In the genomic region with DNA sequence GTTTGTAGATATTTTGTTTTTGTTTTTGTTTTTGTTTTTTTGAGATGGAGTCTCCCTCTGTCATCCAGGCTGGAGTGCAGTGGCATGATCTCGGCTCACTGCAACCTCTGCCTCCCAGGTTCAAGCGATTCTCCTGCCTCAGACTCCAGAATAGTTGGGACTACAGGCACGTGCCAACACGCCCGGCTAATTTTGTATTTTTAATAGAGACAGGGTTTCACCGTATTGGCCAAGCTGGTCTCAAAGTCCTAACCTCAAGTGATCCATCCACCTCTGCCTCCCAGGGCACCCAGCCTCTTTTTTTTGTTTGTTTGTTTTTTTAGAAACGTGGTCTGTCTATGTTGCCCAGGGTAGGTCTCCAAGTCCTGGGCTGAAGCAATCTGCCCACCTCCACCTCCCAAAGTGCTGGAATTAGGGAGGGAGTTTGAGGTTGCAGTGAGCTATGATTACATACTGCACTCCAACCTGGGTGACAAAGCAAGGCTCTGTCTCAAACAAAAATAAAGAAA, we compare ENCODE assay signal across 6 cellular contexts.
DNase-seq lines count a peak whose midpoint lies in the region; ATAC-seq and TF ChIP-seq lines count a peak whose summit lies in the region.
"Not testable (repeated sequence)": the region's sequence is repeated elsewhere in the genome, so short reads cannot be mapped to it uniquely, and the experiment has no call there.

No MANE protein-coding gene starts in this region.

- H3K4ac ChIP-seq in IMR-90 (ENCODE audit: low read depth, low read length), result peak overlapping the region; percentile 44; the same call in 1 of the 2 replicates
- not testable (repeated sequence) for H3K4ac ChIP-seq in mesenchymal stem cell (ENCODE audit: low read depth in 1 of 2, low read length in 2 of 2)

- peak overlapping the region; percentile 53; the same call in 1 of the 2 replicates for H3K4me2 ChIP-seq in HCT116 (ENCODE audit: low read length)
- H3K4me2 ChIP-seq in IMR-90 (ENCODE audit: low read depth, low read length); mesenchymal stem cell (ENCODE audit: low read length, poor library complexity, severe bottlenecking): not testable (repeated sequence)
- peak overlapping the region; percentile 70 for H3K4me2 ChIP-seq in PC-3 (ENCODE audit: low read length)
- peak overlapping the region; percentile 66 for H3K4me2 ChIP-seq in mammary epithelial cell (ENCODE audit: insufficient read depth, low read depth, low read length)

- not testable (repeated sequence) for H3K4me3 Mint-ChIP-seq in T-helper 1 cell treated with Interleukin-12 subunit alpha and Interleukin-12 subunit beta and Interleukin-4 antibody, amounts not matched to agents 30 μg/mL and 1 μg/mL, for 36 hours

- not testable (repeated sequence) for H3K27me3 Mint-ChIP-seq in T-helper 1 cell treated with Interleukin-12 subunit alpha and Interleukin-12 subunit beta and Interleukin-4 antibody, amounts not matched to agents 30 μg/mL and 1 μg/mL, for 36 hours (ENCODE audit: low read depth)

- H3F3A ChIP-seq in PC-3 (ENCODE audit: low read length, unreplicated experiment), result not testable (repeated sequence)

- TF ChIP-seq POLR2A in HCT116 (IDR thresholded peaks at IDR 0.05; ENCODE audit: borderline replicate concordance, extremely low read depth, insufficient read depth, insufficient read length); IMR-90 (IDR thresholded peaks at IDR 0.05; ENCODE audit: low read depth, low read length): not testable (repeated sequence)

- H2BK12ac ChIP-seq in mesenchymal stem cell (ENCODE audit: low read length in 2 of 2), result not testable (repeated sequence)

- not testable (repeated sequence) for H4K20me1 ChIP-seq in HCT116 (ENCODE audit: insufficient read depth); IMR-90 (ENCODE audit: insufficient read depth, low read length); PC-3 (ENCODE audit: low read length); mammary epithelial cell (ENCODE audit: insufficient read depth, low read length)

- not testable (repeated sequence) for H2AK9ac ChIP-seq in IMR-90 (replicated peaks; ENCODE audit: low read depth, low read length, poor library complexity)

- CTCF ChIA-PET in HCT116 (lab: Charles Lee); PC-3 (lab: Charles Lee); mammary epithelial cell (lab: Charles Lee; ENCODE audit: low non-redundant PET): not testable (repeated sequence)
- CTCF ChIA-PET in IMR-90 (lab: Yijun Ruan, JAX), result interaction anchor here (1.2 kb wide), 1 partner anchor 194 kb away, joined by 3 read pairs; no protein-coding TSS in a partner anchor

- TF ChIP-seq CTCF in HCT116 (IDR thresholded peaks at IDR 0.05 in 2 of 3, conservative IDR thresholded peaks at IDR 0.05 in 1 of 3; ENCODE audit: borderline replicate concordance in 1 of 3, insufficient read depth in 1 of 3, low read depth in 2 of 3, low read length in 2 of 3); IMR-90 (conservative IDR thresholded peaks at IDR 0.05; ENCODE audit: low read depth, low read length); PC-3 (conservative IDR thresholded peaks at IDR 0.05; ENCODE audit: low read depth, low read length); mammary epithelial cell (conservative IDR thresholded peaks at IDR 0.05 in 1 of 2, IDR thresholded peaks at IDR 0.05 in 1 of 2; ENCODE audit: extremely low read depth in 1 of 2, insufficient read depth in 1 of 2, low read depth in 1 of 2, low read length in 2 of 2): not testable (repeated sequence)

- not testable (repeated sequence) for H3K9me1 ChIP-seq in IMR-90 (ENCODE audit: insufficient read depth, low read length)

- not testable (repeated sequence) for DNase-seq in HCT116 (ENCODE audit: low read depth, low spot score); IMR-90; PC-3; mesenchymal stem cell
- peak; percentile 26 for DNase-seq in mammary epithelial cell

- H3K36me3 ChIP-seq in HCT116 (ENCODE audit: control insufficient read depth in 1 of 2, insufficient read depth in 2 of 2, low read length in 2 of 2); IMR-90 (ENCODE audit: control insufficient read depth, insufficient read depth, low read length); PC-3 (ENCODE audit: low read depth, low read length); mammary epithelial cell (ENCODE audit: insufficient read depth, low read length); mesenchymal stem cell (ENCODE audit: control insufficient read depth in 1 of 2, insufficient read depth in 2 of 2, low read depth in 1 of 2, low read length in 2 of 2): not testable (repeated sequence)

- RAD21 ChIA-PET in HCT116 (lab: Charles Lee; ENCODE audit: low non-redundant PET in 1 of 2, low total read pairs in 2 of 2, uncharacterized antibody in 2 of 2, unreplicated experiment in 2 of 2), result interaction anchor here in 1 of 2 experiments (0.7 kb wide), 1 partner anchor 34 kb away, joined by 3 read pairs; no protein-coding TSS in a partner anchor

- dilution Hi-C loops in IMR-90 (cut with HindIII; ENCODE audit: low sequenced_read_pairs, unreplicated experiment), result not testable (repeated sequence)
- dilution Hi-C loops in mammary epithelial cell (cut with HindIII; ENCODE audit: low sequenced_read_pairs), result loop anchor here (25.0 kb wide), 1 partner anchor 197 kb away; no protein-coding TSS in a partner anchor

- not testable (repeated sequence) for H3K56ac ChIP-seq in IMR-90 (ENCODE audit: extremely low read depth, insufficient read depth, low read length)

- H3K79me2 ChIP-seq in HCT116 (ENCODE audit: insufficient read depth, low read length); PC-3 (ENCODE audit: low read length); mammary epithelial cell (ENCODE audit: insufficient read depth, low read length): not testable (repeated sequence)

- H3K23ac ChIP-seq in IMR-90 (ENCODE audit: low read depth, low read length); mesenchymal stem cell (ENCODE audit: low read length in 2 of 2): not testable (repeated sequence)

- POLR2A ChIA-PET in HCT116 (lab: Charles Lee); IMR-90 (lab: Charles Lee; ENCODE audit: unreplicated experiment); PC-3 (lab: Charles Lee; ENCODE audit: unreplicated experiment): not testable (repeated sequence)

- not testable (repeated sequence) for H3K9me3 Mint-ChIP-seq in T-helper 1 cell treated with Interleukin-12 subunit alpha and Interleukin-12 subunit beta and Interleukin-4 antibody, amounts not matched to agents 30 μg/mL and 1 μg/mL, for 36 hours

- H2AFZ ChIP-seq in HCT116 (ENCODE audit: low read depth, low read length, poor library complexity, severe bottlenecking); IMR-90 (replicated peaks; ENCODE audit: low read length, poor library complexity); PC-3 (ENCODE audit: low read length); mesenchymal stem cell (ENCODE audit: low read depth, low read length): not testable (repeated sequence)
- peak overlapping the region; percentile 6 for H2AFZ ChIP-seq in mammary epithelial cell (ENCODE audit: low read depth, low read length)

- H3K4me3 ChIP-seq in HCT116 (replicated peaks in 1 of 2; ENCODE audit: low read depth in 1 of 2, low read length in 2 of 2); IMR-90 (ENCODE audit: insufficient read depth, low read depth, low read length); PC-3 (ENCODE audit: low read length); mammary epithelial cell (replicated peaks in 1 of 3; ENCODE audit: insufficient read depth in 1 of 3, low read depth in 2 of 3, low read length in 3 of 3); mesenchymal stem cell (ENCODE audit: insufficient read depth in 1 of 2, low read depth in 1 of 2, low read length in 2 of 2): not testable (repeated sequence)

- peak overlapping the region; percentile 28 for H3K27ac Mint-ChIP-seq in T-helper 1 cell treated with Interleukin-12 subunit alpha and Interleukin-12 subunit beta and Interleukin-4 antibody, amounts not matched to agents 30 μg/mL and 1 μg/mL, for 36 hours

- whole genome bisulfite sequencing in IMR-90 (ENCODE audit: extremely low coverage in 2 of 2, insufficient read length in 1 of 2), 2 experiments, result no CpG with 5 or more reads among the region's 7 CpGs
- 33% methylated on average over 3 of the region's 7 CpGs for WGBS in mammary epithelial cell (ENCODE audit: low coverage, missing lambda C conversion rate)
- 94% methylated on average over 6 of the region's 7 CpGs for WGBS in mesenchymal stem cell

- not testable (repeated sequence) for H3K9ac ChIP-seq in HCT116 (ENCODE audit: low read length); IMR-90 (ENCODE audit: low read depth, low read length); PC-3 (ENCODE audit: low read length); mammary epithelial cell (ENCODE audit: insufficient read depth, low read length); mesenchymal stem cell (ENCODE audit: low read length)

- H4K91ac ChIP-seq in IMR-90 (ENCODE audit: insufficient read depth, low read depth, low read length), result peak overlapping the region; percentile 62; the same call in 1 of the 2 replicates
- H4K91ac ChIP-seq in mesenchymal stem cell (ENCODE audit: low read length), result not testable (repeated sequence)

- H3K9me2 ChIP-seq in HCT116 (ENCODE audit: insufficient read depth); PC-3 (replicated peaks; ENCODE audit: low read length): not testable (repeated sequence)

- H2BK5ac ChIP-seq in IMR-90 (ENCODE audit: low read depth, low read length, poor library complexity, severe bottlenecking); mesenchymal stem cell (ENCODE audit: low read depth, low read length, poor library complexity, severe bottlenecking): not testable (repeated sequence)

- H3K4me1 ChIP-seq in HCT116 (ENCODE audit: control insufficient read depth in 1 of 2, insufficient read depth in 2 of 2, low read length in 2 of 2) (peaks cover 10 to 26% of the 10 kb centered on the region in 2 experiments; a peak in 3 of 4 replicates), IMR-90 (ENCODE audit: control insufficient read depth, insufficient read depth, low read length) (peaks cover 15% of the 10 kb centered on the region), PC-3 (ENCODE audit: insufficient read depth, low read length) (peaks cover 24% of the 10 kb centered on the region), mammary epithelial cell (ENCODE audit: insufficient read depth, low read length) (peaks cover 21% of the 10 kb centered on the region)
- not testable (repeated sequence) for H3K4me1 ChIP-seq in mesenchymal stem cell (ENCODE audit: control insufficient read depth, insufficient read depth, low read depth, low read length)

- peaks cover 32% of the 10 kb centered on the region for H3K4me1 Mint-ChIP-seq in T-helper 1 cell treated with Interleukin-12 subunit alpha and Interleukin-12 subunit beta and Interleukin-4 antibody, amounts not matched to agents 30 μg/mL and 1 μg/mL, for 36 hours (ENCODE audit: low read depth)

- TF ChIP-seq RAD21 in HCT116 (IDR thresholded peaks at IDR 0.05; ENCODE audit: low read depth); IMR-90 (IDR thresholded peaks at IDR 0.05; ENCODE audit: low read length): not testable (repeated sequence)

- not testable (repeated sequence) for H3K36me3 Mint-ChIP-seq in T-helper 1 cell treated with Interleukin-12 subunit alpha and Interleukin-12 subunit beta and Interleukin-4 antibody, amounts not matched to agents 30 μg/mL and 1 μg/mL, for 36 hours (ENCODE audit: low read depth)

- not testable (repeated sequence) for H3K9me3 ChIP-seq in HCT116 (ENCODE audit: control insufficient read depth in 1 of 2, insufficient read depth in 1 of 2, low read depth in 1 of 2, low read length in 2 of 2); IMR-90 (ENCODE audit: control insufficient read depth, insufficient read depth, low read length); PC-3 (ENCODE audit: low read length); mammary epithelial cell (replicated peaks; ENCODE audit: insufficient read depth, low read length); mesenchymal stem cell (ENCODE audit: control insufficient read depth, low read length)

- H3K14ac ChIP-seq in IMR-90 (replicated peaks; ENCODE audit: low read depth, low read length), result peak overlapping the region; percentile 38; the same call in 1 of the 2 replicates
- not testable (repeated sequence) for H3K14ac ChIP-seq in mesenchymal stem cell (ENCODE audit: low read length in 2 of 2)

- H2BK15ac ChIP-seq in IMR-90 (ENCODE audit: low read depth, low read length), result peak overlapping the region; percentile 66; the same call in 2 of the 3 replicates
- H2BK15ac ChIP-seq in mesenchymal stem cell (ENCODE audit: low read depth, poor library complexity, severe bottlenecking), result not testable (repeated sequence)

- not testable (repeated sequence) for H3K27me3 ChIP-seq in HCT116 (ENCODE audit: insufficient read depth, low read length); IMR-90 (ENCODE audit: control insufficient read depth, insufficient read depth, low read length); PC-3 (ENCODE audit: low read length); mammary epithelial cell (ENCODE audit: insufficient read depth, low read length); mesenchymal stem cell (ENCODE audit: control insufficient read depth in 1 of 2, insufficient read depth in 1 of 2, low read length in 2 of 2)

- H2AK5ac ChIP-seq in IMR-90 (ENCODE audit: low read depth, low read length) (peak overlapping the region; percentile 79), mesenchymal stem cell (ENCODE audit: low read length, severe bottlenecking) (peak overlapping the region; percentile 70)

- not testable (repeated sequence) for H3K79me1 ChIP-seq in IMR-90 (ENCODE audit: low read depth in 1 of 2, low read length in 2 of 2); mesenchymal stem cell (replicated peaks; ENCODE audit: low read length, poor library complexity, severe bottlenecking)

- H2BK20ac ChIP-seq in IMR-90 (ENCODE audit: low read depth, low read length), result peak overlapping the region; percentile 67; the same call in 1 of the 2 replicates

- peak overlapping the region; percentile 42; the same call in 1 of the 2 replicates for H2BK120ac ChIP-seq in IMR-90 (ENCODE audit: low read depth, low read length)
- H2BK120ac ChIP-seq in mesenchymal stem cell (ENCODE audit: low read depth, low read length), result not testable (repeated sequence)

- not testable (repeated sequence) for H3K27ac ChIP-seq in HCT116 (ENCODE audit: low read depth, low read length); IMR-90 (ENCODE audit: insufficient read depth, low read length); mammary epithelial cell (ENCODE audit: insufficient read depth, low read depth, low read length); mesenchymal stem cell (ENCODE audit: low read length, poor library complexity, severe bottlenecking)
- H3K27ac ChIP-seq in PC-3 (ENCODE audit: low read length), result peak overlapping the region; percentile 85

- intact Hi-C loops in HCT116 (cut with micrococcal nuclease) (loop anchor here (10.0 kb wide), 1 partner anchor 350 kb away; no protein-coding TSS in a partner anchor), IMR-90 (cut with micrococcal nuclease) (loop anchor here (10.0 kb wide), 1 partner anchor 180 kb away; no protein-coding TSS in a partner anchor), PC-3 (cut with micrococcal nuclease) (loop anchor here (10.0 kb wide), 1 partner anchor 450 kb away; no protein-coding TSS in a partner anchor)
- intact Hi-C loops in mammary epithelial cell (cut with micrococcal nuclease), result not testable (repeated sequence)

- not testable (repeated sequence) for ATAC-seq in HCT116; IMR-90 (ENCODE audit: low read depth); PC-3

- not testable (repeated sequence) for BruUV-seq in HCT116 (replicated peaks; lab: Mats Ljungman, UMichigan); IMR-90 (replicated peaks; lab: Mats Ljungman, UMichigan); PC-3 (replicated peaks; lab: Mats Ljungman, UMichigan); mammary epithelial cell (replicated peaks; lab: Mats Ljungman, UMichigan)

- in situ Hi-C loops in IMR-90 (cut with MboI; ENCODE audit: low sequenced_read_pairs), result not testable (repeated sequence)
- in situ Hi-C loops in mammary epithelial cell (cut with MboI; ENCODE audit: low sequenced_read_pairs in 2 of 2), result loop anchor here in 1 of 2 donors (5.0 to 25.0 kb wide), 3 partner anchors 207 to 800 kb away; no protein-coding TSS in a partner anchor

- peak overlapping the region; percentile 9; the same call in 1 of the 2 replicates for H4K5ac ChIP-seq in IMR-90 (ENCODE audit: low read depth, low read length)

- peak overlapping the region; percentile 22 to 52; a peak in 3 of 4 replicates for H4K8ac ChIP-seq in IMR-90 (ENCODE audit: low read depth in 2 of 2, low read length in 2 of 2)
- not testable (repeated sequence) for H4K8ac ChIP-seq in mesenchymal stem cell (ENCODE audit: low read length)

- peak overlapping the region; percentile 13; the same call in 1 of the 2 replicates for H3K18ac ChIP-seq in IMR-90 (ENCODE audit: low read depth, low read length)
- not testable (repeated sequence) for H3K18ac ChIP-seq in mesenchymal stem cell (ENCODE audit: low read depth in 1 of 2, low read length in 2 of 2)
